ENCODE assay signal across 1 cellular context in genomic region chr6:3444276-3445088, GRCh38.
A peak's percentile ranks its signal among the peaks of the same experiment; 100 is the strongest.
TF ChIP-seq lines count a peak whose summit lies in the region.

No MANE protein-coding gene starts in this region.

TF ChIP-seq in HepG2, 621 proteins besides CTCF, POLR2A, EP300 and RAD21 (continues in another document):
- TF ChIP-seq ZNF230 (CRISPR knock-in tag; IDR thresholded peaks at IDR 0.05) (0 out of 2 replicates have a peak, but pooled peaks have one; percentile 25), CENPX (CRISPR knock-in tag; IDR thresholded peaks at IDR 0.05) (no peak), CREB3 (CRISPR knock-in tag; IDR thresholded peaks at IDR 0.05) (no peak), POLR2G (IDR thresholded peaks at IDR 0.05; ENCODE audit: low read depth, low read length) (no peak), FOSL2 (CRISPR knock-in tag; IDR thresholded peaks at IDR 0.05) (peak; percentile 40; the same call in 1 of the 2 replicates), TBX2 (CRISPR knock-in tag; IDR thresholded peaks at IDR 0.05; ENCODE audit: borderline replicate concordance) (peak; percentile 33; the same call in 1 of the 2 replicates), ZGPAT (CRISPR knock-in tag; IDR thresholded peaks at IDR 0.05) (peak; percentile 60; the same call in 1 of the 2 replicates), ZBTB7A (CRISPR knock-in tag; IDR thresholded peaks at IDR 0.05) (no peak), CEBPG (CRISPR knock-in tag; IDR thresholded peaks at IDR 0.05) (no peak), KDM6A (CRISPR knock-in tag; IDR thresholded peaks at IDR 0.05; ENCODE audit: low read depth) (no peak), SOX5 (CRISPR knock-in tag; IDR thresholded peaks at IDR 0.05; ENCODE audit: borderline replicate concordance) (peak; percentile 43), ZNF460 (CRISPR knock-in tag; IDR thresholded peaks at IDR 0.05; ENCODE audit: borderline replicate concordance) (no peak), XRCC5 (optimal IDR thresholded peaks at IDR 0.05; ENCODE audit: low read length) (peak; percentile 48), CHD2 (IDR thresholded peaks at IDR 0.05; ENCODE audit: low read depth, low read length) (no peak), IKZF4 (CRISPR knock-in tag; IDR thresholded peaks at IDR 0.05; ENCODE audit: borderline replicate concordance, low read depth, not compliant biosample characterization) (no peak), KAT7 (CRISPR knock-in tag; IDR thresholded peaks at IDR 0.05; ENCODE audit: borderline replicate concordance) (0 out of 2 replicates have a peak, but pooled peaks have one; percentile 49), ZSCAN5A (CRISPR knock-in tag; IDR thresholded peaks at IDR 0.05; ENCODE audit: borderline replicate concordance) (0 out of 2 replicates have a peak, but pooled peaks have one; percentile 31), ZNF761 (CRISPR knock-in tag; conservative IDR thresholded peaks at IDR 0.05) (0 out of 2 replicates have a peak, but pooled peaks have one; percentile 57), HCFC1 (IDR thresholded peaks at IDR 0.05; ENCODE audit: low read depth, low read length) (no peak), KDM3A (CRISPR knock-in tag; IDR thresholded peaks at IDR 0.05; ENCODE audit: low read depth) (no peak), GTF2F1 (IDR thresholded peaks at IDR 0.05; ENCODE audit: low read length) (no peak), ZNF44 (CRISPR knock-in tag; IDR thresholded peaks at IDR 0.05) (no peak), ZBED4 (CRISPR knock-in tag; IDR thresholded peaks at IDR 0.05; ENCODE audit: borderline replicate concordance) (0 out of 2 replicates have a peak, but pooled peaks have one; percentile 57), TBP (CRISPR knock-in tag; IDR thresholded peaks at IDR 0.05) (no peak), IRF9 (CRISPR knock-in tag; IDR thresholded peaks at IDR 0.05; ENCODE audit: borderline replicate concordance) (no peak), ZNF282 (IDR thresholded peaks at IDR 0.05; ENCODE audit: partially characterized antibody) (no peak), DR1 (CRISPR knock-in tag; IDR thresholded peaks at IDR 0.05) (0 out of 2 replicates have a peak, but pooled peaks have one; percentile 26), ZNF256 (CRISPR knock-in tag; conservative IDR thresholded peaks at IDR 0.05) (no peak), LCORL (IDR thresholded peaks at IDR 0.05) (no peak), LCORL (CRISPR knock-in tag; IDR thresholded peaks at IDR 0.05) (peak; percentile 64; the same call in 1 of the 2 replicates), ZNF326 (CRISPR knock-in tag; IDR thresholded peaks at IDR 0.05; ENCODE audit: borderline replicate concordance) (no peak), ZFP91 (CRISPR knock-in tag; IDR thresholded peaks at IDR 0.05; ENCODE audit: borderline replicate concordance) (no peak), ZNF543 (CRISPR knock-in tag; IDR thresholded peaks at IDR 0.05) (peak; percentile 38; the same call in 1 of the 2 replicates), NCOA5 (CRISPR knock-in tag; IDR thresholded peaks at IDR 0.05) (no peak), REXO4 (CRISPR knock-in tag; IDR thresholded peaks at IDR 0.05; ENCODE audit: borderline replicate concordance) (no peak), MXD1 (CRISPR knock-in tag; IDR thresholded peaks at IDR 0.05) (no peak), HOXA7 (CRISPR knock-in tag; IDR thresholded peaks at IDR 0.05) (no peak), ARNTL (CRISPR knock-in tag; IDR thresholded peaks at IDR 0.05) (no peak), MAFF (IDR thresholded peaks at IDR 0.05; ENCODE audit: low read depth, low read length) (no peak), U2AF2 (IDR thresholded peaks at IDR 0.05; ENCODE audit: low read depth, low read length) (no peak), PRDM15 (CRISPR knock-in tag; IDR thresholded peaks at IDR 0.05) (no peak), FOXC1 (CRISPR knock-in tag; IDR thresholded peaks at IDR 0.05; ENCODE audit: borderline replicate concordance) (no peak), HOXA3 (CRISPR knock-in tag; IDR thresholded peaks at IDR 0.05) (peak; percentile 58; the same call in 1 of the 2 replicates), MLXIP (CRISPR knock-in tag; IDR thresholded peaks at IDR 0.05; ENCODE audit: borderline replicate concordance) (no peak), TFAP4 (IDR thresholded peaks at IDR 0.05; ENCODE audit: borderline replicate concordance, low read depth) (peak; percentile 50; the same call in 1 of the 2 replicates)
